Comparison of ENCODE assay signal across 15 cellular contexts in the genomic region with DNA sequence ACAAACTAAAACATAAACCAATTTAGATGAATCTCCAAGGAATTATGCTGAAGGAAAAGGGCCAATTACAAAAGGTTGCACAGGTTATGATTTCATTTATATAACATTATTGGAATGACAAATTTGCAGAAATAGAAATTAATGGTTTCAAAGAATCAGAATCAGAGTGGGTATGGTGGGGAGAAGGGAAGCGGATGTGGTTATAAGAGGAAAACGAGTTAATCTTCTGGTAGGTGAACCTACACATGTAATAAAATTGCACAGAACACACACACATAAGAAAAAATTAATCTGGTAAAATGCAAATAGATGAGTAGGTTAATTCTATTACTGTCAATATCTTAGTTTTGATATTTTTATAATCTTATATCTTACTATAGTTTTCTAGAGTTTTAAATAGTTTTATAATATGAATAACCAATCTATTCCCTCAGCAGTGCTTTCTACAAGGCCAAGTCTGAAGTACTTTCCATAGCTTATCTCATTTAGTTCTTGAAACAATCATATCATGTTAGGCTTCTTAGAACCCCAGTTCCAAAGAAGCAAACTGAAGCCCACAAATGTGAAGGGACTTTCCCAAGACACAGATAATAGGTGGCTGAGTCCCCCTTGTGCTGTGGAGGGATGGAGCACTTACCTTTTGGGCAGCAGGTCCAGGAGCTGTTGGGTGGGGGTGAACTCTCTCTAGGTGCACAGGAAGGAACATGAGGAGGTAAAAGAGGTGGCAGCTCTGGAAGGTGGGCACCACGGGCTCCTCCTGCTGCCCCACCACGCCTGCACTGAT.
"Had no signal": no experiment of that assay in that cellular context is flagged by ENCODE, and none has a peak within 500 bp of the region (broad histone marks: within the 10 kb centered on the region; RNA-seq: fewer than 3 reads in every experiment).

No MANE protein-coding gene starts in this region.

- ATAC-seq: left colon, right cardiac atrium, Right ventricle myocardium inferior, WTC11 had no signal

- H3K4me3 Mint-ChIP-seq: naive B cell, WTC11 had no signal

- H3K27ac Mint-ChIP-seq: progenitor cell of endocrine pancreas, WTC11 had no signal

- H3K27me3 ChIP-seq: tibial nerve had no signal

- DNase-seq: activated effector memory CD4-positive, alpha-beta T cell treated with Interleukin-2 at 50 U/mL for 16 hours; foreskin melanocyte; head of caudate nucleus; left colon; midbrain; naive B cell; occipital lobe; right cardiac atrium; SK-N-SH; stimulated activated CD4-positive, alpha-beta T cell treated with anti-CD3 and anti-CD28 coated beads, Interleukin-2, amount 100 ng/mL, for 24 hours had no signal

- H3K4me3 ChIP-seq: lung, tibial nerve had no signal

- H3K27me3 Mint-ChIP-seq: naive B cell, progenitor cell of endocrine pancreas had no signal

- H3K4me1 Mint-ChIP-seq: naive B cell had no signal
